In the genomic region with DNA sequence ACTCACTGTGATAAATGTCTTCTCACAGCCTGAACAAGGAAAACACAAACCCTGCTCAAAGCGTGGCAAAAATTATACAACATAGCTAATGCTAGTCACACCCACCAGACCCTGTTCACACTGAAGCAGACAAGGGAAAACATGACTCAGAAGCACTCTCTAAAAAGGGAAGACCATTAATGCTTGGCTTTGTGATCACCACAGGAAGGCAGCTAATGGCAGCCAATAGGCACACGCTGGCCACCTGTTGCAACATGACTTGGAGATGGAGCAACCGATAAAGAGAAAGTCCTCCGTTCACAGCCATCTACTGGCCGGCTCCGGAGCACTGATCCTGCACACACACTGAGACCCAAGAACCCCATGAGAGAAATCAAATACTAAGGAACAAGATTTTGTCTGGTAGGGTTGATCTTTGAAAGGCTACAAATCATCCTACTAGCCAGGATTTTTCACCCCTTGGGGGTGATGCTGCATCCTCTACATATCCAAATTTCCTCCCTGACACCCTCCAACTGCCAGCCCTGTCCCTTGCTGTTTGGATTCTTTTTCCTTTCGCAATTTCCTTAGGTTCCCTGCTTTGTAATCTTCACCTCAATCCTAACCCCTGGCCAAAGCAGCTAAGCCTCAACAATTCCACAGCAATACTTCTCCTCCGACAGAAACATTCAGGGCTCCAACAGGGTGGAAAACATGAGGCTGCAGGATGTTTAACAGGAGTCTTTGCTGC, we compare ENCODE assay signal across 8 cellular contexts. TPM values are rescaled to one million over a fixed set of nuclear protein-coding genes. Genes with fewer than 3 reads are reported as not detected.
DNase-seq lines count a peak whose midpoint lies in the region; ATAC-seq and TF ChIP-seq lines count a peak whose summit lies in the region.

No MANE protein-coding gene starts in this region.

- H3K27ac Mint-ChIP-seq in neural progenitor cell = no peak overlapping the region

- peak; percentile 58 for ATAC-seq in gastroesophageal sphincter
- no peak for ATAC-seq in HG03565 (IDR thresholded peaks at IDR 0.05; ENCODE audit: unreplicated experiment)

- no peak overlapping the region for H3K9ac ChIP-seq in neural progenitor cell

- H3K36me3 ChIP-seq in gastroesophageal sphincter (peaks cover 0 to 41% of the 10 kb centered on the region in 2 donors), neural progenitor cell (peaks cover 10% of the 10 kb centered on the region)

- peaks cover 76% of the 10 kb centered on the region for H3K79me2 ChIP-seq in neural progenitor cell (ENCODE audit: low read depth)

- H2AFZ ChIP-seq in neural progenitor cell (replicated peaks) = no peak overlapping the region

- no peak for TF ChIP-seq EP300 in gastroesophageal sphincter (IDR thresholded peaks at IDR 0.05)

- H3K4me1 ChIP-seq in gastroesophageal sphincter = peaks cover 13 to 80% (median 30%) of the 10 kb centered on the region in 3 donors
- peaks cover 22% of the 10 kb centered on the region for H3K4me1 ChIP-seq in neural progenitor cell

- H3K9me3 ChIP-seq in gastroesophageal sphincter (no peaks in the 10 kb centered on the region), neural progenitor cell (ENCODE audit: low read depth) (no peaks in the 10 kb centered on the region)

- peak; percentile 9 for DNase-seq in NCI-H748 (lab: John Stamatoyannopoulos, UW; ENCODE audit: unreplicated experiment)
- no peak for DNase-seq in NCI-H748 treated with DMSO at 0.1 percent for 48 hours (lab: John Stamatoyannopoulos, UW)
- DNase-seq in NCI-H1436 (lab: John Stamatoyannopoulos, UW) = peak; percentile 41
- DNase-seq in neural progenitor cell (ENCODE audit: low spot score) = no peak
- no peak for DNase-seq in stimulated activated naive CD4-positive, alpha-beta T cell treated with Interleukin-2 at 50 U/mL for 16 hours (lab: John Stamatoyannopoulos, UW)

- peaks cover 67% of the 10 kb centered on the region for H4K20me1 ChIP-seq in neural progenitor cell (ENCODE audit: low read depth)

- peaks cover 27% of the 10 kb centered on the region for H3K4me1 Mint-ChIP-seq in neural progenitor cell

- peaks cover 4% of the 10 kb centered on the region for H3K27me3 Mint-ChIP-seq in neural progenitor cell (ENCODE audit: insufficient read depth, low read depth)

- peak overlapping the region; percentile 95 for H3K4me3 Mint-ChIP-seq in neural progenitor cell

- TF ChIP-seq CTCF in WI38 (IDR thresholded peaks at IDR 0.05; ENCODE audit: low read depth, low read length) = no peak
- TF ChIP-seq CTCF in gastroesophageal sphincter (IDR thresholded peaks at IDR 0.05) = peak in 2 of 4 experiments; percentile 20 to 21
- TF ChIP-seq CTCF in neural progenitor cell (IDR thresholded peaks at IDR 0.05) = no peak

- H3K27me3 ChIP-seq in gastroesophageal sphincter (no peaks in the 10 kb centered on the region), neural progenitor cell (peaks cover 5% of the 10 kb centered on the region)

- peaks cover 10% of the 10 kb centered on the region for H3F3A ChIP-seq in neural progenitor cell (ENCODE audit: low read depth)

- no peak for TF ChIP-seq POLR2A in gastroesophageal sphincter (IDR thresholded peaks at IDR 0.05)

- WGBS in gastroesophageal sphincter (ENCODE audit: low coverage in 1 of 2), 2 donors = 22 to 32% methylated on average over 7 of the region's 8 CpGs

- no peaks in the 10 kb centered on the region for H3K9me3 Mint-ChIP-seq in neural progenitor cell

- peak overlapping the region; percentile 95 for H3K4me2 ChIP-seq in neural progenitor cell

- H3K27ac ChIP-seq in gastroesophageal sphincter = peak overlapping the region in 3 of 4 donors; percentile 49 to 61 (median 58)
- H3K27ac ChIP-seq in neural progenitor cell = no peak overlapping the region

- H3K4me3 ChIP-seq in WI38 (ENCODE audit: low read depth, low read length) = 0 out of 2 replicates have a peak overlapping the region, but pooled peaks have one; percentile 8
- H3K4me3 ChIP-seq in gastroesophageal sphincter = peak overlapping the region in 1 of 2 donors; percentile 85
- H3K4me3 ChIP-seq in neural progenitor cell = no peak overlapping the region

- H3K36me3 Mint-ChIP-seq in neural progenitor cell = peaks cover 30% of the 10 kb centered on the region

RNA-seq across cellular contexts. Expression of a gene that starts 3.2 kb away (rescaled TPM):
- total RNA-seq in gastroesophageal sphincter (10 to 100 TPM; 25.9 to 47.6 (median 35.3) TPM), neural progenitor cell (ENCODE audit: low replicate concordance) (12.4 and 22.3 TPM in 2 replicates)

RNA-seq across cellular contexts. Expression of a gene that starts 45.1 kb away (rescaled TPM):
- total RNA-seq in gastroesophageal sphincter (not detected), neural progenitor cell (ENCODE audit: low replicate concordance) (not detected in 2 replicates)

RNA-seq across cellular contexts. Expression of a gene that starts 51.5 kb away (rescaled TPM):
- total RNA-seq in gastroesophageal sphincter (1 to 10 TPM in 1 of 4 donors, under 1 TPM in 2, not detected in 1; 0.52 to 1.4 (median 0.81) TPM), neural progenitor cell (ENCODE audit: low replicate concordance) (0.09 and 0.34 TPM in 2 replicates)

Comparison
In these comparisons a context has a peak if more than half of its experiments do, and no peak if none do; other contexts are left out.
1. DNase-seq: peak in NCI-H748 (single experiment) and NCI-H1436 (single experiment); none in NCI-H748 treated with DMSO at 0.1 percent for 48 hours (single experiment), neural progenitor cell (single experiment) and stimulated activated naive CD4-positive, alpha-beta T cell treated with Interleukin-2 at 50 U/mL for 16 hours (single experiment).